In the genomic region with DNA sequence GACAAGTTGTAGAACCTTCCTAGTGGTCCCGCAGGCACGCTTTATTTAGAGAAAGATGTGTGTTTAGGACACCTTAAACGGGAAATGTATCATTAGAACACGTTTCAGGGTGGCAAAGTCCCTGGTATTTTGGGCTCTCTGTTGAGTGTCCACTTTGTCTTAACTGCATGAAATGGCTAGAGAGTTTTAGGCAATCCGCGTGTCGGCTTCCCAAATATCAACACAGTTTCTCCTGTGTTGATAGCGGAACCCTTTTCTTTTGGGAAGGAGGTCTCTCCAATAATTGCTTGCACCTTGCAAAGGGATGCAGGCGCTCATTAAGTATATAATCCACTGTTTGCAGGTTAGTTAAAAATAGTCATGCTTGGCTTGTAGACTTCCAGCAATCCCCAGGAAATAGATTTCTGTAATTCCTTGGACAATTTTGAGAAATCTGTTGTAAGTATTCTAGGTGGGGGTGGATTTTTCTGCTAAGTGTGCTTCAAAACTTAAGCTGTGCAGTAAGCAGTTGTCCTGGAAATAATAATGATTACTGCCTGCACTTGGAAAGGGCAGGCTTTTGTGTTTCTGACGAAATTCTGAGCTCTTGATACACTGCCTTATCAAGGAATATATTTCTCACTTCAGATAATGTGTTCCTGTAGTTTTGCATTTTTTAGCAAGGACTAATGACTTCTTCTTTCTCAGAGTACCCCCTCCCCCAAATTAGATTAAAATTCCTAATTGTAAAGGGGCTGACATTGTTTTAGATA, we compare ENCODE assay signal across 10 cellular contexts. TPM values are rescaled to one million over a fixed set of nuclear protein-coding genes. Genes with fewer than 3 reads are reported as not detected.
A peak's percentile ranks its signal among the peaks of the same experiment; 100 is the strongest.
DNase-seq lines count a peak whose midpoint lies in the region; ATAC-seq and TF ChIP-seq lines count a peak whose summit lies in the region.
"Had no signal": no experiment of that assay in that cellular context is flagged by ENCODE, and none has a peak within 500 bp of the region (broad histone marks: within the 10 kb centered on the region; RNA-seq: fewer than 3 reads in every experiment).

No MANE protein-coding gene starts in this region.

- no peak for TF ChIP-seq CTCF in AG04450 (IDR thresholded peaks at IDR 0.05; ENCODE audit: low read depth, low read length)
- no peak for TF ChIP-seq CTCF in HFFc6 (IDR thresholded peaks at IDR 0.05)
- no peak for TF ChIP-seq CTCF in coronary artery (IDR thresholded peaks at IDR 0.05)

- no peaks in the 10 kb centered on the region for H3K9me3 ChIP-seq in AG04450 (ENCODE audit: control insufficient read depth, insufficient read depth, low read length)
- H3K9me3 ChIP-seq: lower lobe of right lung had no signal

- peaks cover 6% of the 10 kb centered on the region; the same call in 1 of the 2 replicates for H3K36me3 Mint-ChIP-seq in HFFc6 (ENCODE audit: low read depth)
- no peaks in the 10 kb centered on the region for H3K36me3 Mint-ChIP-seq in naive B cell

- H3K27ac Mint-ChIP-seq in HFFc6 (peak overlapping the region; percentile 87), naive B cell (no peak overlapping the region)

- H3K27me3 Mint-ChIP-seq in HFFc6 (ENCODE audit: insufficient read depth) (peaks cover 3% of the 10 kb centered on the region; the same call in 1 of the 2 replicates), naive B cell (peaks cover 42 to 56% (median 44%) of the 10 kb centered on the region in 3 donors)

- POLR2A ChIA-PET in AG04450 (lab: Yijun Ruan, JAX), result interaction anchor here (0.5 to 0.6 kb wide), 2 partner anchors 69 to 383 kb away, joined by 3 to 5 read pairs; no protein-coding TSS in a partner anchor

- H3K4me1 Mint-ChIP-seq in HFFc6 (ENCODE audit: low read depth), result peaks cover 32% of the 10 kb centered on the region
- peaks cover 0 to 16% (median 0%) of the 10 kb centered on the region in 3 donors for H3K4me1 Mint-ChIP-seq in naive B cell

- H3K9me3 Mint-ChIP-seq in HFFc6, result no peaks in the 10 kb centered on the region
- no peaks in the 10 kb centered on the region for H3K9me3 Mint-ChIP-seq in naive B cell

- CTCF ChIA-PET in AG04450 (lab: Charles Lee), result interaction anchor here (1.0 kb wide), 2 partner anchors 17 to 311 kb away, joined by 3 read pairs; no protein-coding TSS in a partner anchor

- ATAC-seq in naive B cell (ENCODE audit: low read depth in 2 of 2) (no peak), GM18868 (IDR thresholded peaks at IDR 0.05; ENCODE audit: unreplicated experiment) (no peak), GM18870 (IDR thresholded peaks at IDR 0.05; ENCODE audit: unreplicated experiment) (no peak)
- ATAC-seq: lower lobe of right lung had no signal

- no peaks in the 10 kb centered on the region for H3K27me3 ChIP-seq in AG04450 (ENCODE audit: control insufficient read depth, insufficient read depth, low read length)

- DNase-seq in AG04450 (ENCODE audit: low read depth, low spot score), result no peak
- DNase-seq in HFFc6, result no peak
- DNase-seq in coronary artery (ENCODE audit: low spot score), result no peak
- no peak for DNase-seq in naive B cell
- no peak for DNase-seq in central memory CD4-positive, alpha-beta T cell
- DNase-seq in NCI-H510A treated with DMSO at 0.1 percent for 48 hours (lab: John Stamatoyannopoulos, UW), result no peak
- DNase-seq: effector CD8-positive, alpha-beta T cell; lower lobe of right lung had no signal

- H3K4me3 Mint-ChIP-seq in HFFc6 (peak overlapping the region; percentile 91), naive B cell (peak overlapping the region in 7 of 8 donors; percentile 18 to 57 (median 48))

- peak overlapping the region; percentile 69 for H3K4me3 ChIP-seq in AG04450 (ENCODE audit: low read depth, low read length)
- H3K4me3 ChIP-seq in coronary artery, result peak overlapping the region; percentile 70

- no peak overlapping the region for H3K27ac ChIP-seq in AG04450 (ENCODE audit: low read depth, low read length)
- H3K27ac ChIP-seq in coronary artery, result no peak overlapping the region
- H3K27ac ChIP-seq: lower lobe of right lung had no signal

RNA-seq across cellular contexts. Expression of a gene that starts 1.4 kb away (rescaled TPM):
- 2.8 and 3.3 TPM in 2 replicates for polyA plus RNA-seq in AG04450 (2011; rRNA removed)
- 9.1 and 11.9 TPM in 2 replicates for polyA minus RNA-seq in AG04450 (2011; rRNA and poly(A)+ RNA removed)
- total RNA-seq in HFFc6 (2021; fragmentation: NEBNext Ultra II Directional; extraction: Animal tissue kit (Norgen Biotek cat#: 25700)), result 10 to 100 TPM; 41.5 to 53.5 (median 46.7) TPM
- not detected for polyA plus RNA-seq in naive B cell (ENCODE audit: low read depth in 6 of 6)
